7 cellular contexts compared by ENCODE assay signal in genomic region chr22:20508067-20508755, GRCh38. TPM values are rescaled to one million over a fixed set of nuclear protein-coding genes. Genes with fewer than 3 reads are reported as not detected.
DNase-seq lines count a peak whose midpoint lies in the region; ATAC-seq, FAIRE-seq and TF ChIP-seq lines count a peak whose summit lies in the region.
"Not testable (repeated sequence)": the region's sequence is repeated elsewhere in the genome, so short reads cannot be mapped to it uniquely, and the experiment has no call there.

No MANE protein-coding gene starts in this region.

- WGBS in mesendoderm (ENCODE audit: extremely low coverage, insufficient coverage, low lambda C conversion rate): no CpG with 5 or more reads among the region's 21 CpGs

- peaks cover 37% of the 10 kb centered on the region for H3K36me3 Mint-ChIP-seq in activated CD4-positive, alpha-beta memory T cell treated with anti-CD3 and anti-CD28 coated beads, Interleukin-2, amount 10 ng/mL, durations not matched to agents 7 days and 5 days (ENCODE audit: low read depth)

- CTCF ChIA-PET in activated CD4-positive, alpha-beta memory T cell treated with anti-CD3 and anti-CD28 coated beads, Interleukin-2, amount 10 ng/mL, durations not matched to agents 7 days and 5 days (lab: Charles Lee): interaction anchor here (1.0 to 2.5 kb wide), 8 partner anchors 10 to 62 kb away, joined by 3 to 30 read pairs (median 4); no protein-coding TSS in a partner anchor

- H3F3A ChIP-seq in MM.1S (ENCODE audit: insufficient read depth, low read length): peaks cover 13% of the 10 kb centered on the region

- H3K4me2 ChIP-seq in MM.1S (ENCODE audit: low read depth, low read length): peak overlapping the region; percentile 73
- peak overlapping the region; percentile 97 for H3K4me2 ChIP-seq in mesendoderm (ENCODE audit: low read length)

- H3K27me3 ChIP-seq in MM.1S (replicated peaks; ENCODE audit: insufficient read depth, low read length); cardiac muscle cell; mesendoderm (ENCODE audit: insufficient read depth, low read length, poor library complexity); gastrocnemius medialis: not testable (repeated sequence)

- H4K20me1 ChIP-seq in MM.1S (ENCODE audit: insufficient read depth, low read length): peaks cover 22% of the 10 kb centered on the region

- not testable (repeated sequence) for H3K27me3 Mint-ChIP-seq in activated CD4-positive, alpha-beta memory T cell treated with anti-CD3 and anti-CD28 coated beads, Interleukin-2, amount 10 ng/mL, durations not matched to agents 7 days and 5 days

- not testable (repeated sequence) for DNase-seq in GM19239 (ENCODE audit: insufficient read length, low spot score); MM.1S; activated CD4-positive, alpha-beta memory T cell treated with anti-CD3 and anti-CD28 coated beads, Interleukin-2, amount 10 ng/mL, durations not matched to agents 7 days and 5 days; mesendoderm; gastrocnemius medialis
- DNase-seq in caudate nucleus (lab: John Stamatoyannopoulos, UW) (peak in 1 of 61 donors; percentile 34), cardiac muscle cell (ENCODE audit: low read depth in 1 of 2, low spot score in 1 of 2) (peak in 1 of 2 donors; percentile 35)

- not testable (repeated sequence) for H3K4ac ChIP-seq in mesendoderm (ENCODE audit: low read depth, low read length)

- H3K27ac Mint-ChIP-seq in activated CD4-positive, alpha-beta memory T cell treated with anti-CD3 and anti-CD28 coated beads, Interleukin-2, amount 10 ng/mL, durations not matched to agents 7 days and 5 days: peak overlapping the region; percentile 94

- peak overlapping the region; percentile 93 for H3K4me3 Mint-ChIP-seq in activated CD4-positive, alpha-beta memory T cell treated with anti-CD3 and anti-CD28 coated beads, Interleukin-2, amount 10 ng/mL, durations not matched to agents 7 days and 5 days

- not testable (repeated sequence) for H2BK120ac ChIP-seq in mesendoderm (ENCODE audit: low read depth, low read length)

- peak overlapping the region; percentile 92 for H3K56ac ChIP-seq in mesendoderm (ENCODE audit: low read length)

- H2AK5ac ChIP-seq in mesendoderm (ENCODE audit: low read length): not testable (repeated sequence)

- H3K79me1 ChIP-seq in mesendoderm (ENCODE audit: low read length): peaks cover 17% of the 10 kb centered on the region

- H2BK5ac ChIP-seq in mesendoderm (ENCODE audit: low read length): not testable (repeated sequence)

- H3K79me2 ChIP-seq in MM.1S (ENCODE audit: low read length) (peaks cover 58% of the 10 kb centered on the region), mesendoderm (ENCODE audit: control insufficient read depth, insufficient read depth, low read length) (peaks cover 42% of the 10 kb centered on the region)

- intact Hi-C loops in gastrocnemius medialis (cut with DNase I; ENCODE audit: low total_unique reads): not testable (repeated sequence)

- not testable (repeated sequence) for TF ChIP-seq CTCF in MM.1S (IDR thresholded peaks at IDR 0.05; ENCODE audit: low read length); cardiac muscle cell (IDR thresholded peaks at IDR 0.05; ENCODE audit: low read depth, low read length); gastrocnemius medialis (IDR thresholded peaks at IDR 0.05 in 4 of 5, conservative IDR thresholded peaks at IDR 0.05 in 1 of 5)

- in situ Hi-C loops in gastrocnemius medialis (cut with MboI; ENCODE audit: low sequenced_read_pairs in 4 of 4): loop anchor here in 1 of 4 donors (10.0 kb wide), 1 partner anchor 57 kb away; no protein-coding TSS in a partner anchor

- H3K27ac ChIP-seq in MM.1S (ENCODE audit: low read length): peak overlapping the region; percentile 58
- H3K27ac ChIP-seq in caudate nucleus (ENCODE audit: low read depth, low read length): peak overlapping the region; percentile 75
- peak overlapping the region; percentile 92 for H3K27ac ChIP-seq in cardiac muscle cell
- peak overlapping the region; percentile 47 for H3K27ac ChIP-seq in mesendoderm (ENCODE audit: low read depth, low read length)
- peak overlapping the region; percentile 94 to 99 (median 98) for H3K27ac ChIP-seq in gastrocnemius medialis

- peak overlapping the region; percentile 80 for H3K23ac ChIP-seq in mesendoderm (ENCODE audit: low read length)

- not testable (repeated sequence) for H2BK15ac ChIP-seq in mesendoderm (replicated peaks; ENCODE audit: low read depth)

- not testable (repeated sequence) for H3K9me3 ChIP-seq in MM.1S (replicated peaks; ENCODE audit: insufficient read depth, low read length); cardiac muscle cell (ENCODE audit: low read depth); gastrocnemius medialis

- H3K18ac ChIP-seq in mesendoderm (ENCODE audit: low read length): peak overlapping the region; percentile 77

- H2AFZ ChIP-seq in MM.1S (ENCODE audit: low read length): peak overlapping the region; percentile 69

- POLR2A ChIA-PET in activated CD4-positive, alpha-beta memory T cell treated with anti-CD3 and anti-CD28 coated beads, Interleukin-2, amount 10 ng/mL, durations not matched to agents 7 days and 5 days (lab: Charles Lee): interaction anchor here (0.7 to 16.0 kb wide), 23 partner anchors 9 to 400 kb away, joined by 3 to 396 read pairs (median 5); partner anchors contain the start of genes KLHL22, TRMT2A and ZNF74

- H3K4me1 ChIP-seq in MM.1S (ENCODE audit: low read length): peaks cover 17% of the 10 kb centered on the region
- peaks cover 22% of the 10 kb centered on the region for H3K4me1 ChIP-seq in cardiac muscle cell (ENCODE audit: low read depth)
- H3K4me1 ChIP-seq in mesendoderm (ENCODE audit: control insufficient read depth, low read depth, low read length): not testable (repeated sequence)
- peaks cover 34 to 51% of the 10 kb centered on the region in 2 donors for H3K4me1 ChIP-seq in gastrocnemius medialis

- H3K4me3 ChIP-seq in MM.1S (ENCODE audit: low read length) (peak overlapping the region; percentile 95), cardiac muscle cell (peak overlapping the region; percentile 84), mesendoderm (ENCODE audit: low read length) (peak overlapping the region; percentile 99), gastrocnemius medialis (peak overlapping the region; percentile 74 to 99 (median 90))

- not testable (repeated sequence) for H4K8ac ChIP-seq in mesendoderm (ENCODE audit: low read depth, low read length)

- peaks cover 48% of the 10 kb centered on the region for H3K4me1 Mint-ChIP-seq in activated CD4-positive, alpha-beta memory T cell treated with anti-CD3 and anti-CD28 coated beads, Interleukin-2, amount 10 ng/mL, durations not matched to agents 7 days and 5 days

- TF ChIP-seq POLR2A in gastrocnemius medialis (IDR thresholded peaks at IDR 0.05): not testable (repeated sequence)

- H4K5ac ChIP-seq in mesendoderm (ENCODE audit: low read length): not testable (repeated sequence)

- not testable (repeated sequence) for ATAC-seq in gastrocnemius medialis

- H3K9ac ChIP-seq in MM.1S (ENCODE audit: low read length): peak overlapping the region; percentile 91
- H3K9ac ChIP-seq in mesendoderm (ENCODE audit: low read length): peak overlapping the region; percentile 94

- H3K36me3 ChIP-seq in MM.1S (replicated peaks; ENCODE audit: insufficient read depth, low read length); cardiac muscle cell; mesendoderm (ENCODE audit: control insufficient read depth, insufficient read depth, low read length); gastrocnemius medialis: not testable (repeated sequence)

- FAIRE-seq in GM19239 (lab: Jason Lieb, UNC): peak; percentile 75

- H3K9me3 Mint-ChIP-seq in activated CD4-positive, alpha-beta memory T cell treated with anti-CD3 and anti-CD28 coated beads, Interleukin-2, amount 10 ng/mL, durations not matched to agents 7 days and 5 days: not testable (repeated sequence)

- not testable (repeated sequence) for H3K9me2 ChIP-seq in MM.1S (replicated peaks; ENCODE audit: insufficient read depth, low read length)

RNA-seq across cellular contexts. Expression of gene MED15, which starts 0.8 kb away (rescaled TPM):
- total RNA-seq in activated CD4-positive, alpha-beta memory T cell treated with anti-CD3 and anti-CD28 coated beads, Interleukin-2, amount 10 ng/mL, durations not matched to agents 7 days and 5 days: 100 to 1,000 TPM; 168 TPM
- total RNA-seq in cardiac muscle cell (41.9 and 45.1 TPM in 2 replicates), gastrocnemius medialis (10 to 100 TPM; 37.5 to 69.4 (median 52.7) TPM)
- polyA plus RNA-seq in cardiac muscle cell: 45.3 and 59.5 TPM in 2 replicates
- polyA plus RNA-seq in mesendoderm (2013, experiment 1 of 2): 33.8 TPM
- 33.3 TPM for polyA plus RNA-seq in mesendoderm (2013, experiment 2 of 2)

RNA-seq across cellular contexts. Expression of gene KLHL22, which starts 12.6 kb away (rescaled TPM):
- 10 to 100 TPM; 31.1 to 32.8 TPM for total RNA-seq in activated CD4-positive, alpha-beta memory T cell treated with anti-CD3 and anti-CD28 coated beads, Interleukin-2, amount 10 ng/mL, durations not matched to agents 7 days and 5 days
- total RNA-seq in cardiac muscle cell (53.3 and 55.0 TPM in 2 replicates), gastrocnemius medialis (10 to 100 TPM; 24.1 to 32.2 (median 28.4) TPM)
- polyA plus RNA-seq in cardiac muscle cell: 31.9 and 33.8 TPM in 2 replicates
- polyA plus RNA-seq in mesendoderm (2013, experiment 1 of 2): 1.9 TPM
- 1.8 TPM for polyA plus RNA-seq in mesendoderm (2013, experiment 2 of 2)

Comparison
In these comparisons a context has a peak if more than half of its experiments do, and no peak if none do; other contexts are left out.
1. H3K27ac ChIP-seq: peak in every context shown above with its lines; median percentile 98 in gastrocnemius medialis; 92 in cardiac muscle cell; 75 in caudate nucleus; 58 in MM.1S; 47 in mesendoderm.